9 cellular contexts compared by ENCODE assay signal in genomic region chr1:117632269-117633067, GRCh38. TPM values are rescaled to one million over a fixed set of nuclear protein-coding genes. Genes with fewer than 3 reads are reported as not detected.
DNase-seq lines count a peak whose midpoint lies in the region; ATAC-seq and TF ChIP-seq lines count a peak whose summit lies in the region.
"Had no signal": no experiment of that assay in that cellular context is flagged by ENCODE, and none has a peak within 500 bp of the region (broad histone marks: within the 10 kb centered on the region; RNA-seq: fewer than 3 reads in every experiment).

No MANE protein-coding gene starts in this region.

- H3K9me3 Mint-ChIP-seq in HFFc6, result no peaks in the 10 kb centered on the region

- intact Hi-C loops in left colon (cut with DNase I, micrococcal nuclease), result no loop called here

- no peaks in the 10 kb centered on the region for H3K36me3 Mint-ChIP-seq in HFFc6 (ENCODE audit: low read depth)

- in situ Hi-C loops in KBM-7 (cut with MboI; ENCODE audit: low pct_unique_long_range_greater_than_20kb, low sequenced_read_pairs), result no loop called here

- H3K4me3 Mint-ChIP-seq in HFFc6, result no peak overlapping the region
- H3K4me3 Mint-ChIP-seq: activated CD4-positive, alpha-beta T cell treated with anti-CD3 and anti-CD28 coated beads for 36 hours had no signal

- TF ChIP-seq CTCF in HFFc6 (IDR thresholded peaks at IDR 0.05), result no peak

- DNase-seq in COLO668 (lab: John Stamatoyannopoulos, UW; ENCODE audit: unreplicated experiment), result peak; percentile 78
- DNase-seq in NCI-H2107 (lab: John Stamatoyannopoulos, UW), result peak; percentile 91
- DNase-seq in left colon, result no peak
- DNase-seq in NCI-H226, result no peak
- no peak for DNase-seq in HFFc6
- DNase-seq in Kasumi-1 (lab: John Stamatoyannopoulos, UW), result no peak
- no peak for DNase-seq in KBM-7
- DNase-seq: activated CD4-positive, alpha-beta T cell treated with anti-CD3 and anti-CD28 coated beads for 36 hours had no signal

- ATAC-seq in GM19455 (IDR thresholded peaks at IDR 0.05; ENCODE audit: unreplicated experiment) (peak; percentile 41), left colon (peak; percentile 32)
- ATAC-seq: activated CD4-positive, alpha-beta T cell treated with anti-CD3 and anti-CD28 coated beads for 36 hours had no signal

- H3K27me3 Mint-ChIP-seq in HFFc6 (ENCODE audit: insufficient read depth), result peaks cover 56% of the 10 kb centered on the region

- H3K27ac Mint-ChIP-seq in HFFc6, result no peak overlapping the region
- H3K27ac Mint-ChIP-seq: activated CD4-positive, alpha-beta T cell treated with anti-CD3 and anti-CD28 coated beads for 36 hours had no signal

- H3K4me1 Mint-ChIP-seq in HFFc6 (ENCODE audit: low read depth), result no peaks in the 10 kb centered on the region

RNA-seq across cellular contexts. Expression of gene TENT5C, which starts 26.6 kb away (rescaled TPM):
- total RNA-seq in left colon, result 10 to 100 TPM; 30.7 to 45.6 TPM
- total RNA-seq in HFFc6 (2021; fragmentation: NEBNext Ultra II Directional; extraction: Animal tissue kit (Norgen Biotek cat#: 25700)), result under 1 TPM; 0.47 to 0.91 (median 0.75) TPM

Comparison
In these comparisons a context has a peak if more than half of its experiments do, and no peak if none do; other contexts are left out.
1. DNase-seq: peak in COLO668 (single experiment) and NCI-H2107 (single experiment); none in left colon (0 of 2), NCI-H226 (single experiment), HFFc6 (single experiment), Kasumi-1 (0 of 2) and KBM-7 (single experiment).
2. RNA of gene TENT5C, which starts 26.6 kb away (total RNA-seq): 30.7 to 45.6 TPM in left colon; 0.47 to 0.91 TPM in HFFc6; every median in the first group is over 10 times any median in the second.